Comparison of ENCODE assay signal across 23 cellular contexts in genomic region chr2:183113630-183114029, GRCh38.
"Had no signal": no experiment of that assay in that cellular context is flagged by ENCODE, and none has a peak within 500 bp of the region (broad histone marks: within the 10 kb centered on the region; RNA-seq: fewer than 3 reads in every experiment).

No MANE protein-coding gene starts in this region.

- FAIRE-seq: HTR-8/SVneo had no signal

- H3K36me3 ChIP-seq: MG63, Peyer's patch, SJCRH30 had no signal

- H3K27me3 ChIP-seq: MG63, Peyer's patch, SJCRH30 had no signal

- H3K4me1 ChIP-seq: Peyer's patch, SJCRH30 had no signal

- H3K4me2 ChIP-seq: PC-9 had no signal

- H3K27ac ChIP-seq: HL-60, PC-9, Peyer's patch, SJCRH30 had no signal

- ATAC-seq: Right ventricle myocardium inferior, SK-N-SH treated with all-trans-retinoic acid at 6 μM for 48 hours had no signal

- H2AFZ ChIP-seq: PC-9 had no signal

- H3K9me3 ChIP-seq: MG63, Peyer's patch, SJCRH30 had no signal

- DNase-seq: Karpas-422, KG1, MG63, NCI-H1092 treated with DMSO at 0.1 percent for 48 hours, NCI-H1436, NCI-H187, NCI-H2029, NCI-H2081 treated with DMSO at 0.1 percent for 48 hours, NCI-H2171, NCI-H226, NCI-H446, NCI-H510A, NCI-H524 treated with DMSO at 0.1 percent for 48 hours, NCI-H69, NCI-H774, PC-9, Peyer's patch, SHP77 treated with DMSO at 0.1 percent for 48 hours, SJCRH30 had no signal

- H3K4me3 ChIP-seq: MG63, PC-9, Peyer's patch, SJCRH30 had no signal
